18 cellular contexts compared by ENCODE assay signal in genomic region chr15:101184830-101185229, GRCh38.
"Had no signal": no experiment of that assay in that cellular context is flagged by ENCODE, and none has a peak within 500 bp of the region (broad histone marks: within the 10 kb centered on the region; RNA-seq: fewer than 3 reads in every experiment).

No MANE protein-coding gene starts in this region.

- H3K27ac ChIP-seq: brain microvascular endothelial cell, neural progenitor cell, pancreas, testis had no signal

- H3K4me3 Mint-ChIP-seq: activated CD8-positive, alpha-beta T cell treated with anti-CD3 and anti-CD28 coated beads, Interleukin-2, amount 10 ng/mL, durations not matched to agents 7 days and 5 days; naive B cell; neural progenitor cell; stimulated activated memory B cell treated with anti-CD40 and anti-IgM and Interleukin-4, amounts not matched to agents 10 μg/mL and 1 μg/mL and 100 μg/mL, for 72 hours; T-helper 2 cell treated with Interferon-gamma antibody and Interleukin-4, amounts not matched to agents 5 μg/mL and 100 μg/mL, for 36 hours had no signal

- H3K9me3 Mint-ChIP-seq: naive B cell; stimulated activated memory B cell treated with anti-CD40 and anti-IgM and Interleukin-4, amounts not matched to agents 10 μg/mL and 1 μg/mL and 100 μg/mL, for 72 hours; T-helper 2 cell treated with Interferon-gamma antibody and Interleukin-4, amounts not matched to agents 5 μg/mL and 100 μg/mL, for 36 hours had no signal

- H3K4me3 ChIP-seq: gastrocnemius medialis, mucosa of descending colon, neural progenitor cell, pancreas, testis had no signal

- H3K27ac Mint-ChIP-seq: activated CD8-positive, alpha-beta T cell treated with anti-CD3 and anti-CD28 coated beads, Interleukin-2, amount 10 ng/mL, durations not matched to agents 7 days and 5 days; neural progenitor cell; stimulated activated memory B cell treated with anti-CD40 and anti-IgM and Interleukin-4, amounts not matched to agents 10 μg/mL and 1 μg/mL and 100 μg/mL, for 72 hours; T-helper 2 cell treated with Interferon-gamma antibody and Interleukin-4, amounts not matched to agents 5 μg/mL and 100 μg/mL, for 36 hours had no signal

- H3K4me2 ChIP-seq: neural progenitor cell had no signal

- H3K36me3 ChIP-seq: gastrocnemius medialis, neural progenitor cell, pancreas had no signal

- H3K9ac ChIP-seq: neural progenitor cell had no signal

- H3K9me3 ChIP-seq: gastrocnemius medialis, mucosa of descending colon, pancreas, testis had no signal

- H3K27me3 Mint-ChIP-seq: naive B cell; stimulated activated memory B cell treated with anti-CD40 and anti-IgM and Interleukin-4, amounts not matched to agents 10 μg/mL and 1 μg/mL and 100 μg/mL, for 72 hours had no signal

- H2AFZ ChIP-seq: neural progenitor cell had no signal

- DNase-seq: activated CD4-positive, alpha-beta T cell treated with anti-CD3 and anti-CD28 coated beads for 48 hours; activated CD8-positive, alpha-beta memory T cell treated with anti-CD3 and anti-CD28 coated beads, Interleukin-2, amount 50 U/mL, for 4 hours; activated CD8-positive, alpha-beta T cell treated with anti-CD3 and anti-CD28 coated beads, Interleukin-2, amount 10 ng/mL, durations not matched to agents 7 days and 5 days; activated naive CD4-positive, alpha-beta T cell; aorta; brain microvascular endothelial cell; cerebellar nuclear complex; cortex of kidney; gastrocnemius medialis; mucosa of descending colon; naive B cell; pancreas; stimulated activated CD4-positive, alpha-beta T cell treated with anti-CD3 and anti-CD28 coated beads, Interleukin-4, amount 100 ng/mL, for 24 hours; testis had no signal

- H3K27me3 ChIP-seq: brain microvascular endothelial cell, gastrocnemius medialis, neural progenitor cell, pancreas, testis had no signal

- ATAC-seq: activated CD8-positive, alpha-beta T cell treated with anti-CD3 and anti-CD28 coated beads, Interleukin-2, amount 10 ng/mL, durations not matched to agents 7 days and 5 days; gastrocnemius medialis; mucosa of descending colon; pancreas; sciatic nerve; stimulated activated memory B cell treated with anti-CD40 and anti-IgM and Interleukin-4, amounts not matched to agents 10 μg/mL and 1 μg/mL and 100 μg/mL, for 72 hours had no signal

- H3K36me3 Mint-ChIP-seq: naive B cell had no signal
